ENCODE assay signal across 1 cellular context in genomic region chr12:99984271-99985128, GRCh38.
TF ChIP-seq lines count a peak whose summit lies in the region.

Gene ANKS1B (minus strand): TSS chr12:99984936. CDS start chr12:99984237, 699 bp downstream.

TF ChIP-seq in GM23338, 12 proteins besides CTCF, POLR2A, EP300 and RAD21 (continued from another document):
- TF ChIP-seq ZNF462 (CRISPR knock-in tag; IDR thresholded peaks at IDR 0.05): no peak
- TF ChIP-seq ETS1 (IDR thresholded peaks at IDR 0.05): no peak
- no peak for TF ChIP-seq POLR2AphosphoS5 (IDR thresholded peaks at IDR 0.05; ENCODE audit: low read depth)
- TF ChIP-seq EZH2 (IDR thresholded peaks at IDR 0.05; ENCODE audit: low read depth, unreplicated experiment): no peak
- no peak for TF ChIP-seq ZNF331 (CRISPR knock-in tag; IDR thresholded peaks at IDR 0.05; ENCODE audit: low read depth)
- no peak for TF ChIP-seq EZH2phosphoT487 (IDR thresholded peaks at IDR 0.05; ENCODE audit: unreplicated experiment)
- no peak for TF ChIP-seq REST (IDR thresholded peaks at IDR 0.05; ENCODE audit: unreplicated experiment)
- no peak for TF ChIP-seq NANOG (IDR thresholded peaks at IDR 0.05; ENCODE audit: borderline replicate concordance)
- TF ChIP-seq ZNF114 (CRISPR knock-in tag; IDR thresholded peaks at IDR 0.05): no peak
- no peak for TF ChIP-seq STAT1 (IDR thresholded peaks at IDR 0.05; ENCODE audit: unreplicated experiment)
- no peak for TF ChIP-seq JUNB (IDR thresholded peaks at IDR 0.05; ENCODE audit: unreplicated experiment)
